In genomic region chr3:29511701-29512100, GRCh38 we compare ENCODE assay signal across 17 cellular contexts.
A peak's percentile ranks its signal among the peaks of the same experiment; 100 is the strongest.
DNase-seq lines count a peak whose midpoint lies in the region; ATAC-seq and TF ChIP-seq lines count a peak whose summit lies in the region.
"Had no signal": no experiment of that assay in that cellular context is flagged by ENCODE, and none has a peak within 500 bp of the region (broad histone marks: within the 10 kb centered on the region; RNA-seq: fewer than 3 reads in every experiment).

No MANE protein-coding gene starts in this region.

- no peak for TF ChIP-seq RAD21 in SK-N-SH (IDR thresholded peaks at IDR 0.05; ENCODE audit: low read length)

- peak overlapping the region; percentile 1 to 68; a peak in 2 of 4 replicates for H3K27ac ChIP-seq in SK-N-SH (ENCODE audit: low read depth in 2 of 2, low read length in 1 of 2)
- peak overlapping the region in 2 of 3 donors; percentile 0 to 72 for H3K27ac ChIP-seq in thyroid gland
- H3K27ac ChIP-seq: 22Rv1 had no signal

- no peaks in the 10 kb centered on the region for H3K9me2 ChIP-seq in SK-N-SH

- H4K20me1 ChIP-seq in SK-N-SH (ENCODE audit: insufficient read depth): no peaks in the 10 kb centered on the region

- no peaks in the 10 kb centered on the region for H3K9me3 ChIP-seq in SK-N-SH
- no peaks in the 10 kb centered on the region for H3K9me3 ChIP-seq in thyroid gland
- H3K9me3 ChIP-seq: BE2C, Caco-2 had no signal

- no peak overlapping the region for H3K9ac ChIP-seq in SK-N-SH

- peak overlapping the region; percentile 38; the same call in 1 of the 2 replicates for H3K4me2 ChIP-seq in SK-N-SH
- H3K4me2 ChIP-seq: GM23338 had no signal

- H3K79me2 ChIP-seq in SK-N-SH (ENCODE audit: insufficient read depth): peaks cover 74% of the 10 kb centered on the region

- no peak overlapping the region for H3K4me3 ChIP-seq in SK-N-SH (ENCODE audit: low read depth in 2 of 2, low read length in 1 of 2)
- H3K4me3 ChIP-seq in thyroid gland (replicated peaks in 1 of 3): no peak overlapping the region
- H3K4me3 ChIP-seq: GM23338 had no signal

- no peak for DNase-seq in SK-N-SH
- DNase-seq in SK-MEL-5 (ENCODE audit: low read depth, low spot score): peak; percentile 50
- DNase-seq in fibroblast of gingiva (ENCODE audit: low read depth): peak; percentile 75
- DNase-seq in thyroid gland: no peak
- no peak for DNase-seq in GM20000 (ENCODE audit: low spot score)
- DNase-seq in middle frontal gyrus (ENCODE audit: extremely low spot score, low spot score): no peak
- DNase-seq: ACHN; BE2C; C1 segment of cervical spinal cord; Caco-2; CD4-positive, CD25-positive, alpha-beta regulatory T cell; CD8-positive, alpha-beta memory T cell; HCEC 1CT had no signal

- no peak for TF ChIP-seq CTCF in SK-N-SH (IDR thresholded peaks at IDR 0.05)
- TF ChIP-seq CTCF in thyroid gland (IDR thresholded peaks at IDR 0.05): no peak
- no peak for TF ChIP-seq CTCF in GM20000 (IDR thresholded peaks at IDR 0.05; ENCODE audit: extremely low read depth, missing control alignments)

- no peaks in the 10 kb centered on the region for H3K27me3 ChIP-seq in SK-N-SH (ENCODE audit: insufficient read depth)
- no peaks in the 10 kb centered on the region for H3K27me3 ChIP-seq in thyroid gland
- H3K27me3 ChIP-seq: BE2C had no signal

- peaks cover 25% of the 10 kb centered on the region for H3F3A ChIP-seq in SK-N-SH (replicated peaks; ENCODE audit: insufficient read depth)

- no peak overlapping the region for H2AFZ ChIP-seq in SK-N-SH (ENCODE audit: low read depth)
- H2AFZ ChIP-seq: GM23338 had no signal

- intact Hi-C loops in thyroid gland (cut with DNase I): loop anchor here (10.0 kb wide), 1 partner anchor 253 kb away; no protein-coding TSS in a partner anchor

- no peak for TF ChIP-seq POLR2A in thyroid gland (IDR thresholded peaks at IDR 0.05)

- H3K4me1 ChIP-seq in SK-N-SH (ENCODE audit: control insufficient read depth in 1 of 2, insufficient read depth in 2 of 2, low read depth in 1 of 2, low read length in 1 of 2) (peaks cover 17 to 33% of the 10 kb centered on the region in 2 experiments), thyroid gland (peaks cover 46 to 76% of the 10 kb centered on the region in 2 donors)
- H3K4me1 ChIP-seq: BE2C had no signal

- ATAC-seq in SK-N-SH treated with all-trans-retinoic acid at 6 μM for 48 hours: no peak
- no peak for ATAC-seq in GM19351 (IDR thresholded peaks at IDR 0.05; ENCODE audit: unreplicated experiment)
- ATAC-seq: GM23338 had no signal

- CTCF ChIA-PET in SK-N-SH (lab: Yijun Ruan, JAX): no interaction called here

- in situ Hi-C loops in SK-MEL-5 (cut with HindIII; ENCODE audit: low pct_unique_long_range_greater_than_20kb, low sequenced_read_pairs): no loop called here

- peaks cover 0 to 6% of the 10 kb centered on the region in 2 experiments for H3K36me3 ChIP-seq in SK-N-SH (replicated peaks in 1 of 2; ENCODE audit: control insufficient read depth in 1 of 2, insufficient read depth in 2 of 2, low read length in 1 of 2)
- H3K36me3 ChIP-seq in thyroid gland: no peaks in the 10 kb centered on the region
- H3K36me3 ChIP-seq: BE2C had no signal

- no peak for TF ChIP-seq EP300 in SK-N-SH (IDR thresholded peaks at IDR 0.05; ENCODE audit: borderline replicate concordance in 1 of 2, low read depth in 1 of 2, low read length in 1 of 2)

- POLR2A ChIA-PET in SK-N-SH (lab: Yijun Ruan, JAX): no interaction called here

- WGBS in SK-N-SH (ENCODE audit: low lambda C conversion rate): 54% methylated on average over 1 of the region's 1 CpG
- WGBS in thyroid gland, 2 donors: 75 to 76% methylated on average over 1 of the region's 1 CpG

TF ChIP-seq in SK-N-SH, 30 proteins besides CTCF, POLR2A, EP300 and RAD21:
- TF ChIP-seq JUND (IDR thresholded peaks at IDR 0.05) (no peak), FOXJ3 (CRISPR knock-in tag; IDR thresholded peaks at IDR 0.05) (no peak), GATA2 (CRISPR knock-in tag; IDR thresholded peaks at IDR 0.05) (no peak), SIN3A (IDR thresholded peaks at IDR 0.05; ENCODE audit: borderline replicate concordance, low read depth, low read length) (no peak), REST (IDR thresholded peaks at IDR 0.05; ENCODE audit: low read depth, low read length) (no peak), MEF2A (IDR thresholded peaks at IDR 0.05; ENCODE audit: borderline replicate concordance, low read depth) (no peak), RXRA (IDR thresholded peaks at IDR 0.05; ENCODE audit: borderline replicate concordance, low read depth) (no peak), RCOR1 (IDR thresholded peaks at IDR 0.05; ENCODE audit: low read length) (no peak), TCF12 (IDR thresholded peaks at IDR 0.05) (no peak)

TF ChIP-seq in SK-N-SH treated with all-trans-retinoic acid at 6 μM for 48 hours, 23 proteins besides CTCF, POLR2A, EP300 and RAD21:
- TF ChIP-seq ZFP3 (CRISPR knock-in tag; IDR thresholded peaks at IDR 0.05) (no peak), ZNF565 (CRISPR knock-in tag; conservative IDR thresholded peaks at IDR 0.05; ENCODE audit: low read depth) (no peak), ISL1 (CRISPR knock-in tag; IDR thresholded peaks at IDR 0.05) (no peak), BACH2 (CRISPR knock-in tag; IDR thresholded peaks at IDR 0.05; ENCODE audit: borderline replicate concordance) (no peak)

Comparison
In these comparisons a context has a peak if more than half of its experiments do, and no peak if none do; other contexts are left out.
1. DNase-seq: peak in SK-MEL-5 (single experiment) and fibroblast of gingiva (single experiment); none in SK-N-SH (single experiment), thyroid gland (0 of 2), GM20000 (single experiment) and middle frontal gyrus (single experiment).